ENCODE assay signal across 17 cellular contexts in genomic region chr6:38154731-38155130, GRCh38.
DNase-seq lines count a peak whose midpoint lies in the region; ATAC-seq, FAIRE-seq and TF ChIP-seq lines count a peak whose summit lies in the region.
"Had no signal": no experiment of that assay in that cellular context is flagged by ENCODE, and none has a peak within 500 bp of the region (broad histone marks: within the 10 kb centered on the region; RNA-seq: fewer than 3 reads in every experiment).

No MANE protein-coding gene starts in this region.

- no peak overlapping the region for H4K5ac ChIP-seq in IMR-90 (ENCODE audit: low read depth, low read length)

- H2AFZ ChIP-seq in IMR-90 (replicated peaks; ENCODE audit: low read length, poor library complexity) (no peak overlapping the region), endothelial cell of umbilical vein (ENCODE audit: low read depth, low read length) (no peak overlapping the region)

- H3K9me1 ChIP-seq in IMR-90 (ENCODE audit: insufficient read depth, low read length) (peaks cover 27% of the 10 kb centered on the region), endothelial cell of umbilical vein (replicated peaks; ENCODE audit: control insufficient read depth, extremely low read depth, insufficient read depth, low read length) (no peaks in the 10 kb centered on the region)

- POLR2A ChIA-PET in CD4-positive, alpha-beta T cell (lab: Charles Lee), result no interaction called here
- POLR2A ChIA-PET in IMR-90 (lab: Charles Lee; ENCODE audit: unreplicated experiment) (no interaction called here), endothelial cell of umbilical vein (lab: Charles Lee) (interaction anchor here (0.6 kb wide), 1 partner anchor 105 kb away, joined by 3 read pairs; no protein-coding TSS in a partner anchor)

- peaks cover 35% of the 10 kb centered on the region for H3K36me3 Mint-ChIP-seq in CD4-positive, alpha-beta T cell (ENCODE audit: low read depth)

- H3K14ac ChIP-seq in IMR-90 (replicated peaks; ENCODE audit: low read depth, low read length), result peak overlapping the region; percentile 34; the same call in 1 of the 2 replicates

- 100% methylated on average over 3 of the region's 8 CpGs; no CpG with 5 or more reads in 1 of the 2 experiments for WGBS in IMR-90 (ENCODE audit: extremely low coverage in 2 of 2, insufficient read length in 1 of 2), 2 experiments
- WGBS in pancreas, 2 donors, result 87 to 90% methylated on average over 8 of the region's 8 CpGs

- no peak overlapping the region for H3K18ac ChIP-seq in IMR-90 (ENCODE audit: low read depth, low read length)

- H4K91ac ChIP-seq in IMR-90 (ENCODE audit: insufficient read depth, low read depth, low read length), result no peak overlapping the region; the same call in 1 of the 2 replicates

- peaks cover 16% of the 10 kb centered on the region for H3K36me3 ChIP-seq in IMR-90 (ENCODE audit: control insufficient read depth, insufficient read depth, low read length)
- H3K36me3 ChIP-seq in endothelial cell of umbilical vein (ENCODE audit: control insufficient read depth in 2 of 2, extremely low read depth in 1 of 2, insufficient read depth in 2 of 2, low read length in 2 of 2), result peaks cover 0 to 2% of the 10 kb centered on the region in 2 experiments
- H3K36me3 ChIP-seq in neutrophil, result peaks cover 45% of the 10 kb centered on the region
- H3K36me3 ChIP-seq in pancreas, result no peaks in the 10 kb centered on the region

- FAIRE-seq in endothelial cell of umbilical vein (lab: Jason Lieb, UNC) (no peak), pancreas (lab: Jason Lieb, UNC) (no peak)
- FAIRE-seq: endometrium had no signal

- H2BK15ac ChIP-seq in IMR-90 (ENCODE audit: low read depth, low read length), result no peak overlapping the region

- ATAC-seq in CD4-positive, alpha-beta T cell (ENCODE audit: poor library complexity), result no peak
- ATAC-seq in IMR-90 (ENCODE audit: low read depth) (no peak), pancreas (no peak), HG02610 (IDR thresholded peaks at IDR 0.05; ENCODE audit: unreplicated experiment) (no peak)

- DNase-seq in CD4-positive, alpha-beta T cell, result no peak
- DNase-seq in IMR-90 (no peak), endothelial cell of umbilical vein (ENCODE audit: low read depth, low spot score) (peak; percentile 8), pancreas (no peak), erythroblast (lab: John Stamatoyannopoulos, UW) (no peak)
- DNase-seq: amygdala; BE2C; cerebellar nuclear complex; foreskin fibroblast; NCI-H1436; NK-92 treated with Interleukin-12 subunit alpha and Interleukin-12 subunit beta, amount 100 ng/mL, for 24 hours; stimulated activated CD4-positive, alpha-beta T cell treated with anti-CD3 and anti-CD28 coated beads, Interleukin-2, amount 100 ng/mL, for 48 hours had no signal

- no peak overlapping the region for H2AK9ac ChIP-seq in IMR-90 (replicated peaks; ENCODE audit: low read depth, low read length, poor library complexity)

- H3K9me3 Mint-ChIP-seq in CD4-positive, alpha-beta T cell, result no peaks in the 10 kb centered on the region
- H3K9me3 Mint-ChIP-seq: activated T-helper 2 cell treated with anti-CD3 and anti-CD28 coated beads, Interferon-gamma antibody, Interleukin-2, Interleukin-4, amounts not matched to agents 10 μg/mL and 5 μg/mL and 100 μg/mL, durations not matched to agents 14 hours and 24 hours and 36 hours had no signal

- H2AK5ac ChIP-seq in IMR-90 (ENCODE audit: low read depth, low read length), result peak overlapping the region; percentile 27; the same call in 1 of the 2 replicates

- H3K4ac ChIP-seq in IMR-90 (ENCODE audit: low read depth, low read length), result 0 out of 2 replicates have a peak overlapping the region, but pooled peaks have one; percentile 37

- no peaks in the 10 kb centered on the region for H3K4me1 Mint-ChIP-seq in CD4-positive, alpha-beta T cell (ENCODE audit: low read depth)

- in situ Hi-C loops in IMR-90 (cut with MboI; ENCODE audit: low sequenced_read_pairs), result no loop called here

- peak overlapping the region in 1 of 2 experiments; percentile 34; a peak in 1 of 4 replicates for H4K8ac ChIP-seq in IMR-90 (ENCODE audit: low read depth in 2 of 2, low read length in 2 of 2)

- dilution Hi-C loops in IMR-90 (cut with HindIII; ENCODE audit: low sequenced_read_pairs, unreplicated experiment), result no loop called here
- dilution Hi-C loops in endothelial cell of umbilical vein (cut with MboI; ENCODE audit: extremely low pct_ligation_motif_present, low sequenced_read_pairs), result no loop called here

- no peak for TF ChIP-seq RAD21 in IMR-90 (IDR thresholded peaks at IDR 0.05; ENCODE audit: low read length)

- H3K27me3 ChIP-seq in CD4-positive, alpha-beta T cell (ENCODE audit: control insufficient read depth, insufficient read depth, low read length), result no peaks in the 10 kb centered on the region
- H3K27me3 ChIP-seq in IMR-90 (ENCODE audit: control insufficient read depth, insufficient read depth, low read length) (no peaks in the 10 kb centered on the region), endothelial cell of umbilical vein (ENCODE audit: control insufficient read depth in 2 of 2, insufficient read depth in 2 of 2, low read length in 2 of 2) (no peaks in the 10 kb centered on the region), neutrophil (no peaks in the 10 kb centered on the region), pancreas (no peaks in the 10 kb centered on the region)
- H3K27me3 ChIP-seq: BE2C, suprapubic skin had no signal

- H3K23ac ChIP-seq in IMR-90 (ENCODE audit: low read depth, low read length), result no peak overlapping the region

- H3K4me3 Mint-ChIP-seq in CD4-positive, alpha-beta T cell, result no peak overlapping the region

- H3K27ac Mint-ChIP-seq in CD4-positive, alpha-beta T cell, result peak overlapping the region; percentile 45
- H3K27ac Mint-ChIP-seq: activated T-helper 2 cell treated with anti-CD3 and anti-CD28 coated beads, Interferon-gamma antibody, Interleukin-2, Interleukin-4, amounts not matched to agents 10 μg/mL and 5 μg/mL and 100 μg/mL, durations not matched to agents 14 hours and 24 hours and 36 hours had no signal

- CTCF ChIA-PET in CD4-positive, alpha-beta T cell (lab: Charles Lee), result no interaction called here
- CTCF ChIA-PET in IMR-90 (lab: Yijun Ruan, JAX), result interaction anchor here (0.5 kb wide), 1 partner anchor 469 kb away, joined by 3 read pairs; no protein-coding TSS in a partner anchor
- CTCF ChIA-PET in endothelial cell of umbilical vein (lab: Charles Lee), result interaction anchor here (0.8 to 2.0 kb wide), 3 partner anchors 9 to 339 kb away, joined by 3 to 4 read pairs (median 4); no protein-coding TSS in a partner anchor

- no peak overlapping the region for H2BK5ac ChIP-seq in IMR-90 (ENCODE audit: low read depth, low read length, poor library complexity, severe bottlenecking)

- TF ChIP-seq POLR2A in IMR-90 (IDR thresholded peaks at IDR 0.05; ENCODE audit: low read depth, low read length) (no peak), endothelial cell of umbilical vein (IDR thresholded peaks at IDR 0.05; ENCODE audit: low read depth, low read length) (no peak), erythroblast (IDR thresholded peaks at IDR 0.05; ENCODE audit: low read length) (no peak)

- no peaks in the 10 kb centered on the region for H3K27me3 Mint-ChIP-seq in CD4-positive, alpha-beta T cell

- BruUV-seq in IMR-90 (replicated peaks; lab: Mats Ljungman, UMichigan) (no TSS peak), endothelial cell of umbilical vein (replicated peaks; lab: Mats Ljungman, UMichigan) (TSS peak; percentile 48)

- peaks cover 19% of the 10 kb centered on the region for H3K4me1 ChIP-seq in IMR-90 (ENCODE audit: control insufficient read depth, insufficient read depth, low read length)
- H3K4me1 ChIP-seq in endothelial cell of umbilical vein (ENCODE audit: control insufficient read depth, extremely low read depth, insufficient read depth, low read length), result peaks cover 21% of the 10 kb centered on the region
- H3K4me1 ChIP-seq in neutrophil (ENCODE audit: control insufficient read depth in 1 of 2, insufficient read depth in 1 of 2, low read depth in 1 of 2, low read length in 1 of 2), result peaks cover 15 to 22% of the 10 kb centered on the region in 2 experiments
- H3K4me1 ChIP-seq in pancreas, result peaks cover 0 to 12% (median 4%) of the 10 kb centered on the region in 3 donors
- H3K4me1 ChIP-seq: BE2C had no signal

- intact Hi-C loops in CD4-positive, alpha-beta T cell (cut with DNase I, micrococcal nuclease), result no loop called here
- intact Hi-C loops in IMR-90 (cut with micrococcal nuclease) (loop anchor here (5.0 to 10.0 kb wide), 2 partner anchors 338 to 450 kb away; no protein-coding TSS in a partner anchor), endothelial cell of umbilical vein (cut with micrococcal nuclease) (loop anchor here (2.0 to 10.0 kb wide), 3 partner anchors 38 to 450 kb away; no protein-coding TSS in a partner anchor), pancreas (cut with DNase I) (no loop called here)

- no peak for TF ChIP-seq CTCF in CD4-positive, alpha-beta T cell (IDR thresholded peaks at IDR 0.05)
- TF ChIP-seq CTCF in IMR-90 (conservative IDR thresholded peaks at IDR 0.05; ENCODE audit: low read depth, low read length) (no peak), endothelial cell of umbilical vein (IDR thresholded peaks at IDR 0.05; ENCODE audit: extremely low read depth in 1 of 2, insufficient read depth in 1 of 2, low read depth in 1 of 2, low read length in 2 of 2) (no peak), neutrophil (IDR thresholded peaks at IDR 0.05) (no peak), pancreas (IDR thresholded peaks at IDR 0.05) (no peak)

- H3K9me3 ChIP-seq in CD4-positive, alpha-beta T cell (ENCODE audit: control insufficient read depth, low read length), result no peaks in the 10 kb centered on the region
- H3K9me3 ChIP-seq in IMR-90 (ENCODE audit: control insufficient read depth, insufficient read depth, low read length), result no peaks in the 10 kb centered on the region
- H3K9me3 ChIP-seq in endothelial cell of umbilical vein (replicated peaks; ENCODE audit: control insufficient read depth, insufficient read depth, low read length), result no peaks in the 10 kb centered on the region
- H3K9me3 ChIP-seq in neutrophil, result no peaks in the 10 kb centered on the region
- no peaks in the 10 kb centered on the region for H3K9me3 ChIP-seq in pancreas
- H3K9me3 ChIP-seq: BE2C, suprapubic skin had no signal

- H4K20me1 ChIP-seq in IMR-90 (ENCODE audit: insufficient read depth, low read length) (peaks cover 42% of the 10 kb centered on the region), endothelial cell of umbilical vein (replicated peaks; ENCODE audit: control insufficient read depth, extremely low read depth, insufficient read depth, low read length) (no peaks in the 10 kb centered on the region)

- no peak overlapping the region for H3K56ac ChIP-seq in IMR-90 (ENCODE audit: extremely low read depth, insufficient read depth, low read length)

- H3K79me2 ChIP-seq in endothelial cell of umbilical vein (ENCODE audit: control insufficient read depth, insufficient read depth, low read length), result no peaks in the 10 kb centered on the region

- H2BK20ac ChIP-seq in IMR-90 (ENCODE audit: low read depth, low read length), result no peak overlapping the region

- H2BK120ac ChIP-seq in IMR-90 (ENCODE audit: low read depth, low read length), result no peak overlapping the region

- H3K79me1 ChIP-seq in IMR-90 (ENCODE audit: low read depth in 1 of 2, low read length in 2 of 2), result peaks cover 15 to 88% of the 10 kb centered on the region in 2 experiments

- H3K4me3 ChIP-seq in IMR-90 (ENCODE audit: insufficient read depth, low read depth, low read length) (no peak overlapping the region), endothelial cell of umbilical vein (replicated peaks in 1 of 3; ENCODE audit: insufficient read depth in 1 of 3, low read depth in 1 of 3, low read length in 3 of 3) (no peak overlapping the region), neutrophil (ENCODE audit: low read depth in 1 of 2, low read length in 1 of 2) (no peak overlapping the region), pancreas (no peak overlapping the region)
- H3K4me3 ChIP-seq: suprapubic skin had no signal

- H3K9ac ChIP-seq in IMR-90 (ENCODE audit: low read depth, low read length) (no peak overlapping the region), endothelial cell of umbilical vein (replicated peaks; ENCODE audit: extremely low read depth, insufficient read depth, low read length) (peak overlapping the region; percentile 82)

- H3K27ac ChIP-seq in CD4-positive, alpha-beta T cell (ENCODE audit: low read depth, low read length), result no peak overlapping the region
- H3K27ac ChIP-seq in IMR-90 (ENCODE audit: insufficient read depth, low read length), result no peak overlapping the region
- peak overlapping the region; percentile 100 for H3K27ac ChIP-seq in endothelial cell of umbilical vein (ENCODE audit: insufficient read depth, low read depth, low read length)
- peak overlapping the region; percentile 79 for H3K27ac ChIP-seq in neutrophil
- no peak overlapping the region for H3K27ac ChIP-seq in pancreas
- H3K27ac ChIP-seq: suprapubic skin had no signal

- H3K4me2 ChIP-seq in IMR-90 (ENCODE audit: low read depth, low read length) (no peak overlapping the region), endothelial cell of umbilical vein (ENCODE audit: insufficient read depth, low read length) (peak overlapping the region; percentile 49)

Comparison
In these comparisons a context has a peak if more than half of its experiments do, and no peak if none do; other contexts are left out.
1. H3K27ac ChIP-seq: peak in endothelial cell of umbilical vein (single experiment) and neutrophil (single experiment); none in CD4-positive, alpha-beta T cell (single experiment), IMR-90 (single experiment) and pancreas (0 of 4).
2. intact Hi-C loops: an anchor here in IMR-90 (5.0 to 10.0 kb wide) and endothelial cell of umbilical vein (2.0 to 10.0 kb wide); none called in CD4-positive, alpha-beta T cell and pancreas.